ENCODE assay signal across 1 cellular context in the genomic region with DNA sequence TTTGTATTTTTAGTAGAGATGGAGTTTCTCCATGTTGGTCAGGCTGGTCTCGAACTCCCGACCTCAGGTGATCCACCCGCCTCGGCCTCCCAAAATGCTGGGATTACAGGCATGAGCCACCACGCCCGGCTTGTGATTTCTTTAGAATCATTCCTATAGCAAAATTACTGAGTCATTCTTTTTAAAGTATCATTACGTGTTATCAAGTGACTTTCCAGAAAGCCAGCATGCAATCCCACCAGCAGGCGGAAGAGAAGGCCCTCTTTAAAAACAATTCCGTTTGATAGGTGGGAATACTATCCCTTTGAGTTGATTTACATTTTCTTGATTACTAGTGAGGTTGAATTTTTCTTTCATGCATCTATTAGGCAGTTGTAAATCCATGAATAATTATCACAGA.
A peak's percentile ranks its signal among the peaks of the same experiment; 100 is the strongest.
TF ChIP-seq lines count a peak whose summit lies in the region.
"Not testable (repeated sequence)": the region's sequence is repeated elsewhere in the genome, so short reads cannot be mapped to it uniquely, and the experiment has no call there.

No MANE protein-coding gene starts in this region.

TF ChIP-seq in K562, 482 proteins besides CTCF, POLR2A, EP300 and RAD21:
- TF ChIP-seq C11orf30 (IDR thresholded peaks at IDR 0.05; ENCODE audit: low read depth) (peak; percentile 56), ADNP (tag; IDR thresholded peaks at IDR 0.05) (peak; percentile 64), MAFG (tag; conservative IDR thresholded peaks at IDR 0.05) (peak; percentile 72), ZNF316 (IDR thresholded peaks at IDR 0.05) (peak; percentile 57; the same call in 1 of the 2 replicates), KDM1A (IDR thresholded peaks at IDR 0.05) (0 out of 4 replicates have a peak, but pooled peaks of 1 of the 2 experiments have one; percentile 9), ARID1B (IDR thresholded peaks at IDR 0.05) (0 out of 2 replicates have a peak, but pooled peaks have one; percentile 4)
- TF ChIP-seq, protein P1, sequence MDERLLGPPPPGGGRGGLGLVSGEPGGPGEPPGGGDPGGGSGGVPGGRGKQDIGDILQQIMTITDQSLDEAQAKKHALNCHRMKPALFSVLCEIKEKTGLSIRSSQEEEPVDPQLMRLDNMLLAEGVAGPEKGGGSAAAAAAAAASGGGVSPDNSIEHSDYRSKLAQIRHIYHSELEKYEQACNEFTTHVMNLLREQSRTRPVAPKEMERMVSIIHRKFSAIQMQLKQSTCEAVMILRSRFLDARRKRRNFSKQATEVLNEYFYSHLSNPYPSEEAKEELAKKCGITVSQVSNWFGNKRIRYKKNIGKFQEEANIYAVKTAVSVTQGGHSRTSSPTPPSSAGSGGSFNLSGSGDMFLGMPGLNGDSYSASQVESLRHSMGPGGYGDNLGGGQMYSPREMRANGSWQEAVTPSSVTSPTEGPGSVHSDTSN (CRISPR knock-in tag; IDR thresholded peaks at IDR 0.05; ENCODE audit: low read depth), result not testable (repeated sequence)
- TF ChIP-seq, protein P1 (tag; conservative IDR thresholded peaks at IDR 0.05; ENCODE audit: low read depth), result 0 out of 2 replicates have a peak, but pooled peaks have one; percentile 43
